Comparison of ENCODE assay signal across 1 cellular context in the genomic region with DNA sequence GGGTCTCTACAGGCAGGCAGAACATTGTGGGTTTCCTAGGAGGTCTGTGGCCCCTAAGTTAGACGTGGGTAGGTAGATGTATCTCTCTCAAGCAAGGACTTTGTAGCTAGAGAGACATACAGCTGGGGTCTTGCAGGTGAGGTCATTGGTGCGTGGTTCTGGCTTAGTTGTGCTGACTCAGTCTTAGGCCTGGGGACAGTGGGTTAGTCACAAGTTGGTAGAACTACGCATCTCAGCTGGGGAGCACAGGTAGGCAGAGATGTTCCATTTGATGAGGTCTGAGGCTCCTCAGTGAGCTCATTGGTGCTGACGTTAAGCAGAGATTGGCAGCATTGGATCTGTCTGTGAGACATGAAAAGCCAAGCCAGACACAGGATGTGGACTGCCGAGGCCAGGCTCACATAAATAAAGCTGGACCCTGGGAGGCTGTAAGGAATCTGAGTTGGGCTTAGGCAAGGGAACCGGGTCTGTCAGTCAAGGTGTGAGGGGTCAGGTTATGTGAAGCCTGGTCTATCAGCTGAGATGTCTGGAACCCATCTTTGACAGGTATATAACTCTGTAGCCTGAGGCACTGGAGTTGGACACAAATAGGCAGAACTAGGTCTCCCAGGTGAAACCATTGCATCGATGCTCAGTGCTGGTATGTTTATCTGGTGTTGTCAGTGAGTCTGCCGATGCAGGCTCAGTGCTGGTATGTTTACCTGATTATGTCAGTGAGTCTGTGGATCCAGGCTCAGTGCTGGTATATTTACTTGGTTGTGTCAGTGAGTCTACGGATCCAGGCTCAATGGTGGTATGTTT.
TF ChIP-seq lines count a peak whose summit lies in the region.

No MANE protein-coding gene starts in this region.

TF ChIP-seq in GM12878, 131 proteins besides CTCF, POLR2A, EP300 and RAD21:
- TF ChIP-seq ZNF622 (IDR thresholded peaks at IDR 0.05), result no peak
- TF ChIP-seq EZH2 (IDR thresholded peaks at IDR 0.05; ENCODE audit: borderline replicate concordance, control insufficient read depth, low read depth, low read length), result no peak
- TF ChIP-seq POLR2AphosphoS2 (IDR thresholded peaks at IDR 0.05; ENCODE audit: low read depth, low read length), result 0 out of 2 replicates have a peak, but pooled peaks have one; percentile 18
- TF ChIP-seq FOS (IDR thresholded peaks at IDR 0.05; ENCODE audit: borderline replicate concordance, extremely low read depth, insufficient read length), result no peak
- TF ChIP-seq MYB (IDR thresholded peaks at IDR 0.05; ENCODE audit: borderline replicate concordance, low read depth, low read length), result no peak
- TF ChIP-seq HDGF (IDR thresholded peaks at IDR 0.05), result no peak
- no peak for TF ChIP-seq ZNF274 (IDR thresholded peaks at IDR 0.05; ENCODE audit: insufficient read depth, insufficient read length)
TF ChIP-seq in GM12878: peak in this region for 1.
